ENCODE assay signal across 9 cellular contexts in genomic region chr1:3504151-3504822, GRCh38. TPM values are rescaled to one million over a fixed set of nuclear protein-coding genes. Genes with fewer than 3 reads are reported as not detected.
A peak's percentile ranks its signal among the peaks of the same experiment; 100 is the strongest.
DNase-seq lines count a peak whose midpoint lies in the region; ATAC-seq and TF ChIP-seq lines count a peak whose summit lies in the region.
"Had no signal": no experiment of that assay in that cellular context is flagged by ENCODE, and none has a peak within 500 bp of the region (broad histone marks: within the 10 kb centered on the region; RNA-seq: fewer than 3 reads in every experiment).

No MANE protein-coding gene starts in this region.

- H3K9me3 ChIP-seq in left lung (no peaks in the 10 kb centered on the region), tibial artery (no peaks in the 10 kb centered on the region)

- H3K4me3 Mint-ChIP-seq in stimulated activated effector memory CD8-positive, alpha-beta T cell treated with anti-CD3 and anti-CD28 coated beads, Interleukin-12 subunit alpha, Interleukin-12 subunit beta, amount 100 ng/mL, for 72 hours = no peak overlapping the region
- H3K4me3 Mint-ChIP-seq: activated CD4-positive, alpha-beta memory T cell treated with anti-CD3 and anti-CD28 coated beads for 36 hours had no signal

- TF ChIP-seq CTCF in left lung (IDR thresholded peaks at IDR 0.05) = no peak
- TF ChIP-seq CTCF in tibial artery (IDR thresholded peaks at IDR 0.05) = no peak

- H3K27me3 ChIP-seq in left lung = no peaks in the 10 kb centered on the region
- no peaks in the 10 kb centered on the region for H3K27me3 ChIP-seq in tibial artery

- H3K27ac Mint-ChIP-seq in stimulated activated effector memory CD8-positive, alpha-beta T cell treated with anti-CD3 and anti-CD28 coated beads, Interleukin-12 subunit alpha, Interleukin-12 subunit beta, amount 100 ng/mL, for 72 hours = no peak overlapping the region
- H3K27ac Mint-ChIP-seq: activated CD4-positive, alpha-beta memory T cell treated with anti-CD3 and anti-CD28 coated beads for 36 hours had no signal

- peak; percentile 92 for DNase-seq in HT1080 (ENCODE audit: low read depth)
- peak; percentile 38 for DNase-seq in cerebellar cortex (ENCODE audit: low spot score)
- DNase-seq in left lung = peak in 1 of 2 donors; percentile 49
- peak; percentile 95 to 96 for DNase-seq in tibial artery
- DNase-seq in stimulated activated effector memory CD8-positive, alpha-beta T cell treated with anti-CD3 and anti-CD28 coated beads, Interleukin-12 subunit alpha, Interleukin-12 subunit beta, amount 100 ng/mL, for 72 hours (ENCODE audit: low spot score in 2 of 2) = no peak
- DNase-seq in activated T-cell treated with anti-CD3 and anti-CD28 coated beads, Interleukin-2, amount 50 U/mL, for 1 hour = no peak
- DNase-seq: activated CD4-positive, alpha-beta memory T cell treated with anti-CD3 and anti-CD28 coated beads for 36 hours had no signal

- H3K36me3 ChIP-seq in left lung = peaks cover 0 to 40% of the 10 kb centered on the region in 2 donors
- H3K36me3 ChIP-seq in tibial artery = peaks cover 6 to 91% (median 46%) of the 10 kb centered on the region in 3 donors

- H3K36me3 Mint-ChIP-seq in stimulated activated effector memory CD8-positive, alpha-beta T cell treated with anti-CD3 and anti-CD28 coated beads, Interleukin-12 subunit alpha, Interleukin-12 subunit beta, amount 100 ng/mL, for 72 hours = no peaks in the 10 kb centered on the region
- H3K36me3 Mint-ChIP-seq: activated CD4-positive, alpha-beta memory T cell treated with anti-CD3 and anti-CD28 coated beads for 36 hours had no signal

- intact Hi-C loops in left lung (cut with DNase I) = no loop called here
- intact Hi-C loops in tibial artery (cut with DNase I; ENCODE audit: low total_unique reads) = no loop called here

- peak; percentile 48 for ATAC-seq in left lung
- ATAC-seq in HG02763 (IDR thresholded peaks at IDR 0.05; ENCODE audit: unreplicated experiment) = no peak
- ATAC-seq in stimulated activated effector memory CD8-positive, alpha-beta T cell treated with anti-CD3 and anti-CD28 coated beads, Interleukin-12 subunit alpha, Interleukin-12 subunit beta, amount 100 ng/mL, for 72 hours = no peak
- no peak for ATAC-seq in HG03159 (IDR thresholded peaks at IDR 0.05; ENCODE audit: unreplicated experiment)

- peak overlapping the region; percentile 33 to 64 for H3K27ac ChIP-seq in left lung
- H3K27ac ChIP-seq in tibial artery = peak overlapping the region; percentile 73 to 75

- H3K4me3 ChIP-seq in left lung (no peak overlapping the region), tibial artery (no peak overlapping the region)

- no peaks in the 10 kb centered on the region for H3K4me1 Mint-ChIP-seq in stimulated activated effector memory CD8-positive, alpha-beta T cell treated with anti-CD3 and anti-CD28 coated beads, Interleukin-12 subunit alpha, Interleukin-12 subunit beta, amount 100 ng/mL, for 72 hours

- peaks cover 0 to 8% of the 10 kb centered on the region in 2 donors for H3K4me1 ChIP-seq in left lung
- peaks cover 0 to 30% (median 20%) of the 10 kb centered on the region in 4 donors for H3K4me1 ChIP-seq in tibial artery

- H3K9me3 Mint-ChIP-seq in stimulated activated effector memory CD8-positive, alpha-beta T cell treated with anti-CD3 and anti-CD28 coated beads, Interleukin-12 subunit alpha, Interleukin-12 subunit beta, amount 100 ng/mL, for 72 hours = no peaks in the 10 kb centered on the region
- H3K9me3 Mint-ChIP-seq: activated CD4-positive, alpha-beta memory T cell treated with anti-CD3 and anti-CD28 coated beads for 36 hours had no signal

RNA-seq across cellular contexts. Expression of gene ARHGEF16, which starts 49.8 kb away (rescaled TPM):
- total RNA-seq in HT1080 (2014; rRNA removed; shearing (Covaris generic)) = 0.05 and 0.23 TPM in 2 replicates
- 0.05 TPM in 1 of 2 replicates, not detected in the other for polyA plus RNA-seq in HT1080 (2015; cell fraction: cytosol; rRNA removed)
- polyA plus RNA-seq in HT1080 (2015; cell fraction: nucleus; rRNA removed) = 0.17 and 0.31 TPM in 2 replicates
- 10 to 100 TPM; 10.3 to 11.8 TPM for total RNA-seq in left lung

Comparison
In these comparisons a context has a peak if more than half of its experiments do, and no peak if none do; other contexts are left out.
1. DNase-seq: peak in HT1080 (single experiment), cerebellar cortex (single experiment) and tibial artery (2 of 2); none in stimulated activated effector memory CD8-positive, alpha-beta T cell treated with anti-CD3 and anti-CD28 coated beads, Interleukin-12 subunit alpha, Interleukin-12 subunit beta, amount 100 ng/mL, for 72 hours (0 of 2) and activated T-cell treated with anti-CD3 and anti-CD28 coated beads, Interleukin-2, amount 50 U/mL, for 1 hour (single experiment).